ENCODE assay signal across 25 cellular contexts in the genomic region with DNA sequence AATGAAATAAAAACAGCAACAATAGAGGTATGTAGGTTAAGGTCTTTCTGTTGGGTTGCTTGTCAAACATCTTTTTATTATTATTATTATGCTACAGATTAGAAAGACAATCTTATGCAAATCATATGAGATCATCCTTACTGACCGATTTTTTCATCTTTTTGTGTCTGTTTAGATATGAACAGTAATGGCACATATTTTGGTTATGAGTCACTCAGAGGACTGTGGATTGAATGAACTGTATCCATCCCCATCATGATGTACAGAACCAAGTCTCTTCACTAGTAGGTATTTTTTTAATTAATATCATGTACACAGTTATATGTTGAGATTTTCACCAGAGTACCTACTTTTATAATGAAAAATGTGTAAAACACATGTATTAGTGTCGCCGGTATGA.
DNase-seq lines count a peak whose midpoint lies in the region; ATAC-seq and TF ChIP-seq lines count a peak whose summit lies in the region.
"Had no signal": no experiment of that assay in that cellular context is flagged by ENCODE, and none has a peak within 500 bp of the region (broad histone marks: within the 10 kb centered on the region; RNA-seq: fewer than 3 reads in every experiment).

No MANE protein-coding gene starts in this region.

- no peaks in the 10 kb centered on the region for H3K9me2 ChIP-seq in PC-3 (replicated peaks; ENCODE audit: low read length)

- CTCF ChIA-PET in PC-3 (lab: Charles Lee): no interaction called here

- DNase-seq in A172 (ENCODE audit: low spot score) (peak; percentile 51), HFFc6 (peak; percentile 53), PC-3 (peak; percentile 78), choroid plexus epithelial cell (ENCODE audit: low read depth) (peak; percentile 31), glomerular visceral epithelial cell (ENCODE audit: extremely low spot score) (no peak), psoas muscle (no peak)
- DNase-seq: Calu3; CD8-positive, alpha-beta memory T cell; DMS153; GM23248; H9; Kasumi-1; NCI-H1105; NCI-H146; NCI-H2029; NCI-H345; NCI-H524; NCI-H774; NK-92 treated with Interleukin-12 subunit alpha and Interleukin-12 subunit beta, amount 100 ng/mL, for 24 hours; SW 1271; T-helper 17 cell had no signal

- H3K9me3 ChIP-seq in PC-3 (ENCODE audit: low read length) (no peaks in the 10 kb centered on the region), psoas muscle (no peaks in the 10 kb centered on the region)

- BruUV-seq in PC-3 (replicated peaks; lab: Mats Ljungman, UMichigan): no TSS peak

- H3K36me3 ChIP-seq in PC-3 (ENCODE audit: low read depth, low read length) (no peaks in the 10 kb centered on the region), psoas muscle (ENCODE audit: insufficient read depth in 1 of 2, low read depth in 1 of 2) (no peaks in the 10 kb centered on the region)

- ATAC-seq in PC-3 (peak; percentile 95), GM19463 (IDR thresholded peaks at IDR 0.05; ENCODE audit: unreplicated experiment) (no peak), psoas muscle (no peak)
- ATAC-seq: Panc1, Right ventricle myocardium inferior, T-helper 17 cell had no signal

- H3K9me3 Mint-ChIP-seq in HFFc6: peaks cover 7% of the 10 kb centered on the region

- TF ChIP-seq CTCF in HFFc6 (IDR thresholded peaks at IDR 0.05) (no peak), PC-3 (conservative IDR thresholded peaks at IDR 0.05; ENCODE audit: low read depth, low read length) (no peak), choroid plexus epithelial cell (conservative IDR thresholded peaks at IDR 0.05; ENCODE audit: low read depth, low read length) (no peak), psoas muscle (IDR thresholded peaks at IDR 0.05) (no peak)

- H3K4me3 ChIP-seq in PC-3 (ENCODE audit: low read length): no peak overlapping the region
- H3K4me3 ChIP-seq in choroid plexus epithelial cell (ENCODE audit: low read depth, low read length): no peak overlapping the region
- H3K4me3 ChIP-seq in psoas muscle: no peak overlapping the region
- H3K4me3 ChIP-seq: GM23248 had no signal

- H3K27ac Mint-ChIP-seq in HFFc6: no peak overlapping the region
- H3K27ac Mint-ChIP-seq: CD8-positive, alpha-beta memory T cell; H9; T-helper 17 cell had no signal

- peaks cover 7% of the 10 kb centered on the region; the same call in 1 of the 2 replicates for H3K4me1 Mint-ChIP-seq in HFFc6 (ENCODE audit: low read depth)
- H3K4me1 Mint-ChIP-seq: H9 had no signal

- no peaks in the 10 kb centered on the region for H3K36me3 Mint-ChIP-seq in HFFc6 (ENCODE audit: low read depth)

- no peak overlapping the region for H3K27ac ChIP-seq in PC-3 (ENCODE audit: low read length)
- no peak overlapping the region for H3K27ac ChIP-seq in psoas muscle
- H3K27ac ChIP-seq: C4-2B, GM23248 had no signal

- no peak overlapping the region for H2AFZ ChIP-seq in PC-3 (ENCODE audit: low read length)
- H2AFZ ChIP-seq: GM23248 had no signal

- H3K27me3 ChIP-seq in PC-3 (ENCODE audit: low read length) (no peaks in the 10 kb centered on the region), psoas muscle (ENCODE audit: insufficient read depth in 3 of 3, low read length in 2 of 3) (no peaks in the 10 kb centered on the region)

- no peak overlapping the region for H3K9ac ChIP-seq in PC-3 (ENCODE audit: low read length)
- H3K9ac ChIP-seq: GM23248 had no signal

- no peak overlapping the region for H3K4me3 Mint-ChIP-seq in HFFc6
- H3K4me3 Mint-ChIP-seq: CD8-positive, alpha-beta memory T cell; H9; T-helper 17 cell had no signal

- H3K4me2 ChIP-seq in PC-3 (ENCODE audit: low read length): no peak overlapping the region

- 87 to 90% (median 88%) methylated on average over 3 of the region's 3 CpGs for WGBS in psoas muscle, 3 donors

- H3K27me3 Mint-ChIP-seq in HFFc6 (ENCODE audit: insufficient read depth): peaks cover 3% of the 10 kb centered on the region; the same call in 1 of the 2 replicates
- H3K27me3 Mint-ChIP-seq: CD8-positive, alpha-beta memory T cell; T-helper 17 cell had no signal

- H3K4me1 ChIP-seq in PC-3 (ENCODE audit: insufficient read depth, low read length) (no peaks in the 10 kb centered on the region), psoas muscle (no peaks in the 10 kb centered on the region)

- no peaks in the 10 kb centered on the region for H3F3A ChIP-seq in PC-3 (ENCODE audit: low read length, unreplicated experiment)

- H4K20me1 ChIP-seq in PC-3 (ENCODE audit: low read length): no peaks in the 10 kb centered on the region

- POLR2A ChIA-PET in PC-3 (lab: Charles Lee; ENCODE audit: unreplicated experiment): no interaction called here

- H3K79me2 ChIP-seq in PC-3 (ENCODE audit: low read length): no peaks in the 10 kb centered on the region

- intact Hi-C loops in PC-3 (cut with micrococcal nuclease): no loop called here
- intact Hi-C loops in psoas muscle (cut with DNase I): no loop called here

Comparison
In these comparisons a context has a peak if more than half of its experiments do, and no peak if none do; other contexts are left out.
1. DNase-seq: peak in A172 (single experiment), HFFc6 (single experiment), PC-3 (single experiment) and choroid plexus epithelial cell (single experiment); none in glomerular visceral epithelial cell (single experiment) and psoas muscle (0 of 2).